7 cellular contexts compared by ENCODE assay signal in the genomic region with DNA sequence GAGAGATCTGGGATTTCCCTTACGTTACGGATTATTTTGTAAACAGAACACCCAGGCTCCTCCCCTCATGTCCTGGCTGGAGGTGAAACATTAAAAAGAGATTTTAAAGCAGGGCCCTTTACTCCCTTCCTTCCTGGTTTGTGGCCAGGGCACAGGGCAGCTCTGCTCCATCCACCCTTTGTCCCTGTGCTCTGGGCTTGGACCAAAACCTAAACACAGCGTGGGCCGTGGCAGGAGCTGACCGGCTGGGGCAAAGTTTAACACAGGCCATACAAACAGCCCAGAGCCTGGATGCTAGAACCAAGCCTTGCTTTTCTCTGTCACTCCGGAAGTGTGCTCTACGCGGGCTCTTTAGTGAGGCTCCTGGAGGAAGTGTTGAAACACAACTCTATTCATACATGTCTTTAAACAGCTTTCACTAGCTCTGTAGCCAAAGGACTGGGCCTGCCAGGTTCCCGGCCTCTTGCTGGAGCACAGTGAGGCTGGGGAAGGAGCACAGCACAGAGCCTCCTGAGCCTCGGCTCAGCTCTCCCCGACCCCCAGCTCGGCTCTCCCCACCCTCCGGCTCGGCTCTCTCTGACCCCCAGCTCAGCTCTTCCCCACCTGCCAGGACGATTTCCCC.
DNase-seq lines count a peak whose midpoint lies in the region; ATAC-seq, FAIRE-seq and TF ChIP-seq lines count a peak whose summit lies in the region.

No MANE protein-coding gene starts in this region.

- no peaks in the 10 kb centered on the region for H3K27me3 ChIP-seq in HepG2 (ENCODE audit: control insufficient read depth in 1 of 2, insufficient read depth in 2 of 2, low read length in 2 of 2)

- no peaks in the 10 kb centered on the region for H3K9me3 ChIP-seq in HepG2 (ENCODE audit: low read length)

- TF ChIP-seq CTCF in HepG2 (CRISPR knock-in tag; IDR thresholded peaks at IDR 0.05), result no peak

- POLR2A ChIA-PET in HepG2 (lab: Yijun Ruan, JAX), result interaction anchor here (0.7 to 3.2 kb wide), 14 partner anchors 9 to 140 kb away, joined by 3 to 26 read pairs (median 3); no protein-coding TSS in a partner anchor

- intact Hi-C loops in HepG2 (cut with micrococcal nuclease; ENCODE audit: unreplicated experiment), result loop anchor here (1.0 to 10.0 kb wide), 3 partner anchors 14 to 86 kb away; no protein-coding TSS in a partner anchor

- under 1% methylated on average over 10 of the region's 15 CpGs for WGBS in HepG2 (ENCODE audit: low lambda C conversion rate)

- peak; percentile 39 to 46; a peak in 2 of 4 replicates for TF ChIP-seq POLR2A in HepG2 (IDR thresholded peaks at IDR 0.05; ENCODE audit: insufficient read depth in 1 of 2, low read depth in 2 of 2, low read length in 2 of 2)

- no peaks in the 10 kb centered on the region; a peak in 1 of 5 replicates for H3K36me3 ChIP-seq in HepG2 (replicated peaks in 1 of 2; ENCODE audit: control insufficient read depth in 1 of 2, insufficient read depth in 2 of 2, low read length in 2 of 2)

- H3K4me1 ChIP-seq in HepG2 (ENCODE audit: insufficient read depth, low read length), result peaks cover 83% of the 10 kb centered on the region

- peak; percentile 74 for FAIRE-seq in HepG2 (lab: Jason Lieb, UNC)

- DNase-seq in NOMO-1 treated with dmso at 0.1 percent for 144 hours (lab: John Stamatoyannopoulos, UW; ENCODE audit: unreplicated experiment) (peak; percentile 78), HepG2 (ENCODE audit: low spot score) (peak; percentile 89), NCI-H526 (lab: John Stamatoyannopoulos, UW) (no peak), DMS 273 (lab: John Stamatoyannopoulos, UW; ENCODE audit: unreplicated experiment) (no peak)

- H3K4me2 ChIP-seq in HepG2 (ENCODE audit: low read depth, low read length), result peak overlapping the region; percentile 65

- in situ Hi-C loops in HepG2 (cut with HindIII; ENCODE audit: extremely low pct_ligation_motif_present, low pct_unique_long_range_greater_than_20kb), result no loop called here

- no peak; the same call in 1 of the 2 replicates for TF ChIP-seq RAD21 in HepG2 (CRISPR knock-in tag; IDR thresholded peaks at IDR 0.05)

- H3K79me2 ChIP-seq in HepG2 (ENCODE audit: insufficient read depth, low read length), result no peaks in the 10 kb centered on the region

- CTCF ChIA-PET in HepG2 (lab: Yijun Ruan, JAX; ENCODE audit: low intra/inter-chr PET ratio, low total read pairs), result no interaction called here

- BruUV-seq in HepG2 (replicated peaks; lab: Mats Ljungman, UMichigan), result TSS peak; percentile 48

- TF ChIP-seq EP300 in HepG2 (IDR thresholded peaks at IDR 0.05; ENCODE audit: low read depth in 2 of 2, low read length in 2 of 2) (peak in 1 of 2 experiments; percentile 65; a peak in 2 of 4 replicates), HepG2 (CRISPR knock-in tag; IDR thresholded peaks at IDR 0.05; ENCODE audit: borderline replicate concordance) (peak; percentile 24; the same call in 1 of the 2 replicates)

- H3K27ac ChIP-seq in angular gyrus (ENCODE audit: low read depth, low read length) (peak overlapping the region; percentile 44), HepG2 (ENCODE audit: extremely low read length, insufficient read depth, low read length) (peak overlapping the region; percentile 96), temporal lobe (ENCODE audit: low read depth, low read length) (peak overlapping the region; percentile 68)

- no peak overlapping the region for H2AFZ ChIP-seq in HepG2 (ENCODE audit: low read length)

- no peaks in the 10 kb centered on the region for H4K20me1 ChIP-seq in HepG2 (ENCODE audit: insufficient read depth, low read length)

- peak overlapping the region in 1 of 3 experiments; percentile 58; a peak in 3 of 6 replicates for H3K4me3 ChIP-seq in HepG2 (replicated peaks in 1 of 3; ENCODE audit: insufficient read depth in 1 of 3, low read depth in 2 of 3, low read length in 3 of 3)

- ATAC-seq in HepG2 (peak; percentile 88), HG03025 (IDR thresholded peaks at IDR 0.05; ENCODE audit: low FRiP score, unreplicated experiment) (no peak)

- peak overlapping the region; percentile 73 for H3K9ac ChIP-seq in HepG2 (ENCODE audit: insufficient read depth, low read depth, low read length)

TF ChIP-seq in HepG2, 621 proteins besides CTCF, POLR2A, EP300 and RAD21 (continues in another document):
- TF ChIP-seq SP4 (CRISPR knock-in tag; IDR thresholded peaks at IDR 0.05), result no peak
- peak; percentile 58 for TF ChIP-seq POLR2AphosphoS5 (IDR thresholded peaks at IDR 0.05; ENCODE audit: low read depth, low read length)
- TF ChIP-seq, protein P1, sequence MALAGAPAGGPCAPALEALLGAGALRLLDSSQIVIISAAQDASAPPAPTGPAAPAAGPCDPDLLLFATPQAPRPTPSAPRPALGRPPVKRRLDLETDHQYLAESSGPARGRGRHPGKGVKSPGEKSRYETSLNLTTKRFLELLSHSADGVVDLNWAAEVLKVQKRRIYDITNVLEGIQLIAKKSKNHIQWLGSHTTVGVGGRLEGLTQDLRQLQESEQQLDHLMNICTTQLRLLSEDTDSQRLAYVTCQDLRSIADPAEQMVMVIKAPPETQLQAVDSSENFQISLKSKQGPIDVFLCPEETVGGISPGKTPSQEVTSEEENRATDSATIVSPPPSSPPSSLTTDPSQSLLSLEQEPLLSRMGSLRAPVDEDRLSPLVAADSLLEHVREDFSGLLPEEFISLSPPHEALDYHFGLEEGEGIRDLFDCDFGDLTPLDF (CRISPR knock-in tag; IDR thresholded peaks at IDR 0.05), result peak; percentile 53; the same call in 1 of the 2 replicates
- TF ChIP-seq ZNF292 (CRISPR knock-in tag; IDR thresholded peaks at IDR 0.05; ENCODE audit: borderline replicate concordance, low read depth), result peak; percentile 88; the same call in 1 of the 2 replicates
- TF ChIP-seq, protein P2, sequence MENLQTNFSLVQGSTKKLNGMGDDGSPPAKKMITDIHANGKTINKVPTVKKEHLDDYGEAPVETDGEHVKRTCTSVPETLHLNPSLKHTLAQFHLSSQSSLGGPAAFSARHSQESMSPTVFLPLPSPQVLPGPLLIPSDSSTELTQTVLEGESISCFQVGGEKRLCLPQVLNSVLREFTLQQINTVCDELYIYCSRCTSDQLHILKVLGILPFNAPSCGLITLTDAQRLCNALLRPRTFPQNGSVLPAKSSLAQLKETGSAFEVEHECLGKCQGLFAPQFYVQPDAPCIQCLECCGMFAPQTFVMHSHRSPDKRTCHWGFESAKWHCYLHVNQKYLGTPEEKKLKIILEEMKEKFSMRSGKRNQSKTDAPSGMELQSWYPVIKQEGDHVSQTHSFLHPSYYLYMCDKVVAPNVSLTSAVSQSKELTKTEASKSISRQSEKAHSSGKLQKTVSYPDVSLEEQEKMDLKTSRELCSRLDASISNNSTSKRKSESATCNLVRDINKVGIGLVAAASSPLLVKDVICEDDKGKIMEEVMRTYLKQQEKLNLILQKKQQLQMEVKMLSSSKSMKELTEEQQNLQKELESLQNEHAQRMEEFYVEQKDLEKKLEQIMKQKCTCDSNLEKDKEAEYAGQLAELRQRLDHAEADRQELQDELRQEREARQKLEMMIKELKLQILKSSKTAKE (CRISPR knock-in tag; IDR thresholded peaks at IDR 0.05; ENCODE audit: borderline replicate concordance), result peak; percentile 74; the same call in 1 of the 2 replicates
- TF ChIP-seq, protein P3, sequence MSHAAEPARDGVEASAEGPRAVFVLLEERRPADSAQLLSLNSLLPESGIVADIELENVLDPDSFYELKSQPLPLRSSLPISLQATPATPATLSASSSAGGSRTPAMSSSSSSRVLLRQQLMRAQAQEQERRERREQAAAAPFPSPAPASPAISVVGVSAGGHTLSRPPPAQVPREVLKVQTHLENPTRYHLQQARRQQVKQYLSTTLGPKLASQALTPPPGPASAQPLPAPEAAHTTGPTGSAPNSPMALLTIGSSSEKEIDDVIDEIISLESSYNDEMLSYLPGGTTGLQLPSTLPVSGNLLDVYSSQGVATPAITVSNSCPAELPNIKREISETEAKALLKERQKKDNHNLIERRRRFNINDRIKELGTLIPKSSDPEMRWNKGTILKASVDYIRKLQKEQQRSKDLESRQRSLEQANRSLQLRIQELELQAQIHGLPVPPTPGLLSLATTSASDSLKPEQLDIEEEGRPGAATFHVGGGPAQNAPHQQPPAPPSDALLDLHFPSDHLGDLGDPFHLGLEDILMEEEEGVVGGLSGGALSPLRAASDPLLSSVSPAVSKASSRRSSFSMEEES (CRISPR knock-in tag; IDR thresholded peaks at IDR 0.05), result peak; percentile 54; the same call in 1 of the 2 replicates
- TF ChIP-seq ZNF792 (CRISPR knock-in tag; IDR thresholded peaks at IDR 0.05), result peak; percentile 81; the same call in 1 of the 2 replicates
- peak; percentile 32; the same call in 1 of the 2 replicates for TF ChIP-seq ZNF605 (CRISPR knock-in tag; IDR thresholded peaks at IDR 0.05)
- TF ChIP-seq, protein P4, sequence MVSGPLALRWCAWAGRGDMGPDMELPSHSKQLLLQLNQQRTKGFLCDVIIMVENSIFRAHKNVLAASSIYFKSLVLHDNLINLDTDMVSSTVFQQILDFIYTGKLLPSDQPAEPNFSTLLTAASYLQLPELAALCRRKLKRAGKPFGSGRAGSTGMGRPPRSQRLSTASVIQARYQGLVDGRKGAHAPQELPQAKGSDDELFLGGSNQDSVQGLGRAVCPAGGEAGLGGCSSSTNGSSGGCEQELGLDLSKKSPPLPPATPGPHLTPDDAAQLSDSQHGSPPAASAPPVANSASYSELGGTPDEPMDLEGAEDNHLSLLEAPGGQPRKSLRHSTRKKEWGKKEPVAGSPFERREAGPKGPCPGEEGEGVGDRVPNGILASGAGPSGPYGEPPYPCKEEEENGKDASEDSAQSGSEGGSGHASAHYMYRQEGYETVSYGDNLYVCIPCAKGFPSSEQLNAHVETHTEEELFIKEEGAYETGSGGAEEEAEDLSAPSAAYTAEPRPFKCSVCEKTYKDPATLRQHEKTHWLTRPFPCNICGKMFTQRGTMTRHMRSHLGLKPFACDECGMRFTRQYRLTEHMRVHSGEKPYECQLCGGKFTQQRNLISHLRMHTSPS (CRISPR knock-in tag; IDR thresholded peaks at IDR 0.05; ENCODE audit: low read depth), result peak; percentile 58
- TF ChIP-seq HOXD1 (CRISPR knock-in tag; IDR thresholded peaks at IDR 0.05), result peak; percentile 80; the same call in 1 of the 2 replicates

Comparison
In these comparisons a context has a peak if more than half of its experiments do, and no peak if none do; other contexts are left out.
1. DNase-seq: peak in NOMO-1 treated with dmso at 0.1 percent for 144 hours (single experiment) and HepG2 (single experiment); none in NCI-H526 (0 of 2) and DMS 273 (single experiment).
2. H3K27ac ChIP-seq: peak in every context shown above with its lines; median percentile 96 in HepG2; 68 in temporal lobe; 44 in angular gyrus.